ENCODE assay signal across 8 cellular contexts in genomic region chr1:148302586-148303364, GRCh38.
DNase-seq lines count a peak whose midpoint lies in the region; ATAC-seq and TF ChIP-seq lines count a peak whose summit lies in the region.
"Not testable (repeated sequence)": the region's sequence is repeated elsewhere in the genome, so short reads cannot be mapped to it uniquely, and the experiment has no call there.

No MANE protein-coding gene starts in this region.

- H3K36me3 Mint-ChIP-seq in activated naive CD8-positive, alpha-beta T cell treated with anti-CD3 and anti-CD28 coated beads for 36 hours, result not testable (repeated sequence)
- H3K36me3 Mint-ChIP-seq in naive thymus-derived CD4-positive, alpha-beta T cell, result peaks cover 0 to 10% (median 0%) of the 10 kb centered on the region in 5 donors

- not testable (repeated sequence) for H3K27me3 ChIP-seq in AG04450 (ENCODE audit: control insufficient read depth, insufficient read depth, low read length); naive thymus-derived CD4-positive, alpha-beta T cell (ENCODE audit: control insufficient read depth in 2 of 2, insufficient read depth in 2 of 2, low read length in 2 of 2)

- not testable (repeated sequence) for H3K36me3 ChIP-seq in naive thymus-derived CD4-positive, alpha-beta T cell (ENCODE audit: control insufficient read depth in 2 of 3, insufficient read depth in 3 of 3, low read length in 3 of 3)

- peak overlapping the region; percentile 59 for H3K4me3 ChIP-seq in AG04450 (ENCODE audit: low read depth, low read length)
- H3K4me3 ChIP-seq in fibroblast of villous mesenchyme (ENCODE audit: low read depth, low read length), result peak overlapping the region; percentile 58
- peak overlapping the region; percentile 48 for H3K4me3 ChIP-seq in naive thymus-derived CD4-positive, alpha-beta T cell (ENCODE audit: low read length)

- not testable (repeated sequence) for H3K27ac ChIP-seq in AG04450 (ENCODE audit: low read depth, low read length); naive thymus-derived CD4-positive, alpha-beta T cell (ENCODE audit: low read depth, low read length)

- intact Hi-C loops in naive thymus-derived CD4-positive, alpha-beta T cell (cut with micrococcal nuclease), result not testable (repeated sequence)

- DNase-seq in AG04450 (ENCODE audit: low read depth, low spot score); fibroblast of villous mesenchyme (ENCODE audit: low read depth): not testable (repeated sequence)
- DNase-seq in activated CD4-positive, CD25-positive, alpha-beta regulatory T cell treated with anti-CD3 and anti-CD28 coated beads, Interleukin-2, amount 50 U/mL, for 16 hours (ENCODE audit: low read depth, low spot score), result peak; percentile 10
- peak; percentile 72 for DNase-seq in activated naive CD8-positive, alpha-beta T cell treated with anti-CD3 and anti-CD28 coated beads for 36 hours
- DNase-seq in naive thymus-derived CD4-positive, alpha-beta T cell, result peak in 7 of 9 donors; percentile 13 to 74 (median 29)
- DNase-seq in stimulated activated CD4-positive, alpha-beta T cell treated with anti-CD3 and anti-CD28 coated beads, Interleukin-4, amount 100 ng/mL, for 48 hours (ENCODE audit: low read depth in 2 of 2), result peak; percentile 67 to 76

- H3K9me3 ChIP-seq in AG04450 (ENCODE audit: control insufficient read depth, insufficient read depth, low read length); naive thymus-derived CD4-positive, alpha-beta T cell (ENCODE audit: control insufficient read depth in 2 of 3, low read length in 3 of 3): not testable (repeated sequence)

- peak overlapping the region; percentile 72 for H3K27ac Mint-ChIP-seq in activated naive CD8-positive, alpha-beta T cell treated with anti-CD3 and anti-CD28 coated beads for 36 hours
- H3K27ac Mint-ChIP-seq in naive thymus-derived CD4-positive, alpha-beta T cell, result not testable (repeated sequence)

- TF ChIP-seq CTCF in AG04450 (IDR thresholded peaks at IDR 0.05; ENCODE audit: low read depth, low read length); fibroblast of villous mesenchyme (IDR thresholded peaks at IDR 0.05; ENCODE audit: insufficient read depth, low read depth, low read length): not testable (repeated sequence)

- H3K4me1 ChIP-seq in naive thymus-derived CD4-positive, alpha-beta T cell (ENCODE audit: control insufficient read depth in 2 of 2, insufficient read depth in 2 of 2, low read length in 2 of 2), result not testable (repeated sequence)

- POLR2A ChIA-PET in AG04450 (lab: Yijun Ruan, JAX), result interaction anchor here (0.7 kb wide), 1 partner anchor 579 kb away, joined by 3 read pairs; no protein-coding TSS in a partner anchor
- POLR2A ChIA-PET in naive thymus-derived CD4-positive, alpha-beta T cell (lab: Charles Lee), result not testable (repeated sequence)

- H3K9me3 Mint-ChIP-seq in activated naive CD8-positive, alpha-beta T cell treated with anti-CD3 and anti-CD28 coated beads for 36 hours; naive thymus-derived CD4-positive, alpha-beta T cell: not testable (repeated sequence)

- CTCF ChIA-PET in AG04450 (lab: Charles Lee); naive thymus-derived CD4-positive, alpha-beta T cell (lab: Charles Lee): not testable (repeated sequence)

- H3K27me3 Mint-ChIP-seq in activated naive CD8-positive, alpha-beta T cell treated with anti-CD3 and anti-CD28 coated beads for 36 hours, result peaks cover 37% of the 10 kb centered on the region
- H3K27me3 Mint-ChIP-seq in naive thymus-derived CD4-positive, alpha-beta T cell, result peaks cover 21 to 37% (median 34%) of the 10 kb centered on the region in 5 donors

- H3K4me1 Mint-ChIP-seq in activated naive CD8-positive, alpha-beta T cell treated with anti-CD3 and anti-CD28 coated beads for 36 hours, result peaks cover 11% of the 10 kb centered on the region
- H3K4me1 Mint-ChIP-seq in naive thymus-derived CD4-positive, alpha-beta T cell, result peaks cover 6 to 30% (median 14%) of the 10 kb centered on the region in 7 donors

- peak; percentile 70 for ATAC-seq in GM21381 (IDR thresholded peaks at IDR 0.05; ENCODE audit: unreplicated experiment)
- peak; percentile 86 for ATAC-seq in HG03354 (IDR thresholded peaks at IDR 0.05; ENCODE audit: poor library complexity, severe bottlenecking, unreplicated experiment)
- ATAC-seq in naive thymus-derived CD4-positive, alpha-beta T cell, result peak; percentile 90

- H3K4me3 Mint-ChIP-seq in activated naive CD8-positive, alpha-beta T cell treated with anti-CD3 and anti-CD28 coated beads for 36 hours, result peak overlapping the region; percentile 84
- peak overlapping the region; percentile 76 to 91 (median 81) for H3K4me3 Mint-ChIP-seq in naive thymus-derived CD4-positive, alpha-beta T cell
